19 cellular contexts compared by ENCODE assay signal in the genomic region with DNA sequence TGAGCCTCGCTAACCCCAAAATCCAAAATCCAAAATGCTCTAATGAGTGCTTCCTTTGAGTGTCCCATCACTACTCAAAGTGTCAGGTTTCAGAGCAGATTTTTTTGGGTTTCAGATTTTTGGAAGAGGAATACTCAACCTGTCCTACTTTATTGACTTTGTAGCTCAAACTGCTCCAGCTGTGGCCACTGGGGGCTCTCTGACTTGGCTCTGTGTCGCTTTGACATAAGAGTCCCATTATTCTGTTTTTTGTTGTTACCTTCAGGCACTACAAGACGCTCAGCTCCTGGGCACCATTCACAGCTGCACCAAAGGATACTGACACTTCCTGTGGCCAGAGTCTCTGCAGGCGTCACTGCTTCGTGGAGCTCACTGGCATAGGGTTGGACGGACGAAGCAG. TPM values are rescaled to one million over a fixed set of nuclear protein-coding genes. Genes with fewer than 3 reads are reported as not detected.
DNase-seq lines count a peak whose midpoint lies in the region; ATAC-seq and TF ChIP-seq lines count a peak whose summit lies in the region.
"Had no signal": no experiment of that assay in that cellular context is flagged by ENCODE, and none has a peak within 500 bp of the region (broad histone marks: within the 10 kb centered on the region; RNA-seq: fewer than 3 reads in every experiment).

No MANE protein-coding gene starts in this region.

- no peak overlapping the region for H3K9ac ChIP-seq in DND-41 (ENCODE audit: low read depth, low read length)
- H3K9ac ChIP-seq: BLaER1, KMS-11 had no signal

- no peak for DNase-seq in DND-41
- no peak for DNase-seq in HFFc6
- DNase-seq in WERI-Rb-1, result no peak
- DNase-seq in neural crest cell (ENCODE audit: low read depth, low spot score), result no peak
- no peak for DNase-seq in dorsolateral prefrontal cortex
- DNase-seq: activated CD4-positive, CD25-positive, alpha-beta regulatory T cell treated with anti-CD3 and anti-CD28 coated beads, Interleukin-2, amount 50 U/mL, for 72 hours; activated gamma-delta T cell; immature natural killer cell; natural killer cell; NCI-H1436 treated with DMSO at 0.1 percent for 48 hours; Peyer's patch; stimulated activated CD4-positive, alpha-beta T cell treated with anti-CD3 and anti-CD28 coated beads, Interleukin-15, amount 100 ng/mL, for 24 hours had no signal

- intact Hi-C loops in dorsolateral prefrontal cortex (cut with DNase I), result no loop called here

- no peaks in the 10 kb centered on the region for H3K9me3 ChIP-seq in DND-41 (ENCODE audit: insufficient read depth, low read length, severe bottlenecking)
- no peaks in the 10 kb centered on the region for H3K9me3 ChIP-seq in WERI-Rb-1 (ENCODE audit: severe bottlenecking)
- H3K9me3 ChIP-seq: BLaER1, Peyer's patch had no signal

- H3K27ac ChIP-seq in DND-41 (ENCODE audit: low read length), result no peak overlapping the region
- no peak overlapping the region for H3K27ac ChIP-seq in WERI-Rb-1
- no peak overlapping the region for H3K27ac ChIP-seq in dorsolateral prefrontal cortex
- H3K27ac ChIP-seq: BLaER1, KMS-11, Peyer's patch had no signal

- H3K27me3 ChIP-seq in DND-41 (ENCODE audit: insufficient read depth, low read length, poor library complexity) (no peaks in the 10 kb centered on the region), WERI-Rb-1 (ENCODE audit: insufficient read depth, low read depth, severe bottlenecking) (no peaks in the 10 kb centered on the region), dorsolateral prefrontal cortex (peaks cover 0 to 3% (median 0%) of the 10 kb centered on the region in 45 donors)
- H3K27me3 ChIP-seq: BLaER1, Peyer's patch had no signal

- H3K4me3 Mint-ChIP-seq in HFFc6, result no peak overlapping the region
- no peak overlapping the region for H3K4me3 Mint-ChIP-seq in neural crest cell
- H3K4me3 Mint-ChIP-seq: immature natural killer cell, natural killer cell had no signal

- no peaks in the 10 kb centered on the region for H3K4me1 ChIP-seq in DND-41 (ENCODE audit: insufficient read depth, low read length)
- H3K4me1 ChIP-seq: Peyer's patch had no signal

- no peaks in the 10 kb centered on the region for H3K4me1 Mint-ChIP-seq in HFFc6 (ENCODE audit: low read depth)
- H3K4me1 Mint-ChIP-seq in neural crest cell, result peaks cover 28% of the 10 kb centered on the region
- H3K4me1 Mint-ChIP-seq: immature natural killer cell, natural killer cell had no signal

- no peak for ATAC-seq in DND-41 (ENCODE audit: insufficient read depth, low read depth)
- ATAC-seq in HG03520 (IDR thresholded peaks at IDR 0.05; ENCODE audit: unreplicated experiment), result no peak
- ATAC-seq in HG03460 (IDR thresholded peaks at IDR 0.05; ENCODE audit: unreplicated experiment), result no peak
- ATAC-seq: natural killer cell had no signal

- H3K36me3 ChIP-seq in DND-41 (ENCODE audit: insufficient read depth, low read length) (peaks cover 36% of the 10 kb centered on the region), WERI-Rb-1 (peaks cover 30% of the 10 kb centered on the region)
- H3K36me3 ChIP-seq: BLaER1, Peyer's patch had no signal

- TF ChIP-seq CTCF in DND-41 (IDR thresholded peaks at IDR 0.05; ENCODE audit: borderline replicate concordance, extremely low read depth, low read length, poor library complexity, severe bottlenecking) (peak; percentile 41), HFFc6 (IDR thresholded peaks at IDR 0.05) (peak; percentile 41), WERI-Rb-1 (IDR thresholded peaks at IDR 0.05; ENCODE audit: low read depth, low read length) (0 out of 2 replicates have a peak, but pooled peaks have one; percentile 26), neural crest cell (conservative IDR thresholded peaks at IDR 0.05) (peak; percentile 38), dorsolateral prefrontal cortex (IDR thresholded peaks at IDR 0.05 in 54 of 56, conservative IDR thresholded peaks at IDR 0.05 in 2 of 56; ENCODE audit: low read depth in 1 of 56, partially characterized antibody in 56 of 56) (peak in 2 of 56 donors; percentile 5 to 8)

- H3K27ac Mint-ChIP-seq in HFFc6 (no peak overlapping the region), neural crest cell (ENCODE audit: unreplicated experiment) (no peak overlapping the region)
- H3K27ac Mint-ChIP-seq: immature natural killer cell, natural killer cell had no signal

- peaks cover 86% of the 10 kb centered on the region for H4K20me1 ChIP-seq in DND-41 (ENCODE audit: insufficient read depth, low read length)
- H4K20me1 ChIP-seq: BLaER1 had no signal

- peaks cover 74% of the 10 kb centered on the region for H3K79me2 ChIP-seq in DND-41 (ENCODE audit: insufficient read depth, low read length)

- H3K4me2 ChIP-seq in DND-41 (ENCODE audit: insufficient read depth, low read length), result no peak overlapping the region
- H3K4me2 ChIP-seq: BLaER1, KMS-11 had no signal

- no peaks in the 10 kb centered on the region for H3K36me3 Mint-ChIP-seq in HFFc6 (ENCODE audit: low read depth)
- peaks cover 3% of the 10 kb centered on the region for H3K36me3 Mint-ChIP-seq in neural crest cell (ENCODE audit: low read depth)
- H3K36me3 Mint-ChIP-seq: immature natural killer cell, natural killer cell had no signal

- H3K27me3 Mint-ChIP-seq in HFFc6 (ENCODE audit: insufficient read depth), result peaks cover 48% of the 10 kb centered on the region
- no peaks in the 10 kb centered on the region for H3K27me3 Mint-ChIP-seq in neural crest cell (ENCODE audit: low read depth)

- H3K4me3 ChIP-seq in DND-41 (ENCODE audit: low read depth in 1 of 2, low read length in 2 of 2), result no peak overlapping the region
- no peak overlapping the region for H3K4me3 ChIP-seq in WERI-Rb-1 (ENCODE audit: low read depth, low read length)
- H3K4me3 ChIP-seq in dorsolateral prefrontal cortex, result no peak overlapping the region
- H3K4me3 ChIP-seq: BLaER1, lung, Peyer's patch had no signal

- H2AFZ ChIP-seq in DND-41 (ENCODE audit: low read depth, low read length), result no peak overlapping the region

- H3K9me3 Mint-ChIP-seq in HFFc6 (no peaks in the 10 kb centered on the region), neural crest cell (no peaks in the 10 kb centered on the region)
- H3K9me3 Mint-ChIP-seq: immature natural killer cell, natural killer cell had no signal

RNA-seq across cellular contexts. Expression of a gene that starts 41.1 kb away (rescaled TPM):
- not detected for total RNA-seq in HFFc6 (2021; fragmentation: NEBNext Ultra II Directional; extraction: Animal tissue kit (Norgen Biotek cat#: 25700))
- 36.5 and 40.4 TPM in 2 replicates for total RNA-seq in neural crest cell
- total RNA-seq in dorsolateral prefrontal cortex, result 10 to 100 TPM in 91 of 120 experiments, 1 to 10 TPM in 29; 5.0 to 39.2 (median 12.3) TPM
- total RNA-seq: glomerular endothelial cell, natural killer cell, Peyer's patch, renal cortical epithelial cell had no signal

Comparison
In these comparisons a context has a peak if more than half of its experiments do, and no peak if none do; other contexts are left out.
1. RNA of a gene that starts 41.1 kb away (total RNA-seq): 36.5 to 40.4 TPM in neural crest cell and 5.0 to 39.2 TPM in dorsolateral prefrontal cortex; not detected in HFFc6; every median in the first group is over 4 times any median in the second.